In the genomic region with DNA sequence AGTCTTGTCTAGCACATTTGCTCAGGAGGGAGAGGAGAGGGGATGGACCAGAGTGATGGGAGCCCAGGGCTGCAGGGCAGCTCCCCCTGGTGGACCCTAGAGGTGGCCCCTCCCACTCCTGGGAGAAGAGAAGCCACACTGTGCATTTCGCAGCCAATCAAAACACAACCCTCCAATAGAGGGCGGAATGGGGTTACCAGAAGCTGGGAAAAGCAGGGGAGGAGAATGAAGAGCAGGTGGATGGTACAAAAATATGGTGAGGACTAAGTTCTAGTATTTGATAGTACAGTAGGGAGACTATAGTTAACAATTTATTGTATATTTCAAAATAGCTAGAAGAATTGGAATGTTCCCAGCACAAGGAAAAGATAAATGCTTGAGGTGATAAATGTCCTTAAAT, we compare ENCODE assay signal across 9 cellular contexts. TPM values are rescaled to one million over a fixed set of nuclear protein-coding genes. Genes with fewer than 3 reads are reported as not detected.
DNase-seq lines count a peak whose midpoint lies in the region; ATAC-seq and TF ChIP-seq lines count a peak whose summit lies in the region.
"Had no signal": no experiment of that assay in that cellular context is flagged by ENCODE, and none has a peak within 500 bp of the region (broad histone marks: within the 10 kb centered on the region; RNA-seq: fewer than 3 reads in every experiment).

No MANE protein-coding gene starts in this region.

- peak; percentile 68 for ATAC-seq in HG03135 (IDR thresholded peaks at IDR 0.05; ENCODE audit: unreplicated experiment)
- peak; percentile 80 for ATAC-seq in lung (ENCODE audit: insufficient read depth, low FRiP score)
- ATAC-seq in stimulated activated effector memory CD8-positive, alpha-beta T cell treated with anti-CD3 and anti-CD28 coated beads, Interleukin-12 subunit alpha, Interleukin-12 subunit beta, amount 100 ng/mL, for 72 hours: peak; percentile 87

- H3K36me3 ChIP-seq in lung (ENCODE audit: control insufficient read depth in 2 of 2, insufficient read depth in 2 of 2, low read length in 2 of 2): peaks cover 3 to 48% of the 10 kb centered on the region in 2 donors

- H3K27me3 ChIP-seq in lung (ENCODE audit: control insufficient read depth, insufficient read depth): no peaks in the 10 kb centered on the region
- H3K27me3 ChIP-seq: BLaER1 treated with 17β-estradiol and CSF1 and Interleukin-3, amounts not matched to agents 10 nM and 100 nM had no signal

- H3K27ac ChIP-seq in lung (ENCODE audit: low read depth in 1 of 2, low read length in 1 of 2): no peak overlapping the region
- H3K27ac ChIP-seq: BLaER1 treated with 17β-estradiol and CSF1 and Interleukin-3, amounts not matched to agents 10 nM and 100 nM had no signal

- peaks cover 0 to 5% of the 10 kb centered on the region in 2 donors for H3K4me1 ChIP-seq in lung (ENCODE audit: control insufficient read depth in 2 of 2, insufficient read depth in 2 of 2, low read length in 2 of 2)

- H3K27ac Mint-ChIP-seq in stimulated activated effector memory CD8-positive, alpha-beta T cell treated with anti-CD3 and anti-CD28 coated beads, Interleukin-12 subunit alpha, Interleukin-12 subunit beta, amount 100 ng/mL, for 72 hours: peak overlapping the region; percentile 18

- H3K9me3 ChIP-seq in lung (ENCODE audit: control insufficient read depth in 2 of 2, insufficient read depth in 1 of 2, low read length in 1 of 2): no peaks in the 10 kb centered on the region
- H3K9me3 ChIP-seq: BLaER1 treated with 17β-estradiol and CSF1 and Interleukin-3, amounts not matched to agents 10 nM and 100 nM had no signal

- peak; percentile 59 to 76 for DNase-seq in NCI-H2081 (lab: John Stamatoyannopoulos, UW)
- no peak for DNase-seq in NCI-H2081 treated with DMSO at 0.1 percent for 48 hours (lab: John Stamatoyannopoulos, UW)
- peak; percentile 74 for DNase-seq in NCI-H510A (lab: John Stamatoyannopoulos, UW)
- peak; percentile 46 to 62 for DNase-seq in activated CD4-positive, alpha-beta T cell treated with anti-CD3 and anti-CD28 coated beads for 4 hours
- DNase-seq in effector CD4-positive, alpha-beta T cell: peak; percentile 51
- peak; percentile 65 for DNase-seq in lung (ENCODE audit: low spot score)
- DNase-seq in stimulated activated effector memory CD8-positive, alpha-beta T cell treated with anti-CD3 and anti-CD28 coated beads, Interleukin-12 subunit alpha, Interleukin-12 subunit beta, amount 100 ng/mL, for 72 hours (ENCODE audit: low spot score in 2 of 2): peak; percentile 27 to 69

- H3K4me3 ChIP-seq in lung: no peak overlapping the region
- H3K4me3 ChIP-seq: BLaER1 treated with 17β-estradiol and CSF1 and Interleukin-3, amounts not matched to agents 10 nM and 100 nM had no signal

- WGBS in lung, 2 donors: 23 to 35% methylated on average over 2 of the region's 2 CpGs

- peaks cover 34% of the 10 kb centered on the region for H3K4me1 Mint-ChIP-seq in stimulated activated effector memory CD8-positive, alpha-beta T cell treated with anti-CD3 and anti-CD28 coated beads, Interleukin-12 subunit alpha, Interleukin-12 subunit beta, amount 100 ng/mL, for 72 hours

- peaks cover 69% of the 10 kb centered on the region for H3K36me3 Mint-ChIP-seq in stimulated activated effector memory CD8-positive, alpha-beta T cell treated with anti-CD3 and anti-CD28 coated beads, Interleukin-12 subunit alpha, Interleukin-12 subunit beta, amount 100 ng/mL, for 72 hours

- no peaks in the 10 kb centered on the region for H3K9me3 Mint-ChIP-seq in stimulated activated effector memory CD8-positive, alpha-beta T cell treated with anti-CD3 and anti-CD28 coated beads, Interleukin-12 subunit alpha, Interleukin-12 subunit beta, amount 100 ng/mL, for 72 hours

- H3K4me3 Mint-ChIP-seq in stimulated activated effector memory CD8-positive, alpha-beta T cell treated with anti-CD3 and anti-CD28 coated beads, Interleukin-12 subunit alpha, Interleukin-12 subunit beta, amount 100 ng/mL, for 72 hours: no peak overlapping the region

- TF ChIP-seq CTCF in lung (IDR thresholded peaks at IDR 0.05; ENCODE audit: control extremely low read depth, extremely low read depth): peak; percentile 54

RNA-seq across cellular contexts. Expression of a gene that starts 23.6 kb away (rescaled TPM):
- total RNA-seq in lung: 10 to 100 TPM; 22.9 to 25.4 TPM
- 10 to 100 TPM; 10.5 to 13.1 TPM for polyA plus RNA-seq in lung

RNA-seq across cellular contexts. Expression of a gene that starts 27.8 kb away (rescaled TPM):
- total RNA-seq in lung: 10 to 100 TPM; 19.5 to 20.4 TPM
- polyA plus RNA-seq in lung: 10 to 100 TPM; 10.4 to 10.5 TPM

RNA-seq across cellular contexts. Expression of a gene that starts 41.3 kb away (rescaled TPM):
- total RNA-seq in lung: not detected
- not detected for polyA plus RNA-seq in lung
